Comparison of ENCODE assay signal across 8 cellular contexts in the genomic region with DNA sequence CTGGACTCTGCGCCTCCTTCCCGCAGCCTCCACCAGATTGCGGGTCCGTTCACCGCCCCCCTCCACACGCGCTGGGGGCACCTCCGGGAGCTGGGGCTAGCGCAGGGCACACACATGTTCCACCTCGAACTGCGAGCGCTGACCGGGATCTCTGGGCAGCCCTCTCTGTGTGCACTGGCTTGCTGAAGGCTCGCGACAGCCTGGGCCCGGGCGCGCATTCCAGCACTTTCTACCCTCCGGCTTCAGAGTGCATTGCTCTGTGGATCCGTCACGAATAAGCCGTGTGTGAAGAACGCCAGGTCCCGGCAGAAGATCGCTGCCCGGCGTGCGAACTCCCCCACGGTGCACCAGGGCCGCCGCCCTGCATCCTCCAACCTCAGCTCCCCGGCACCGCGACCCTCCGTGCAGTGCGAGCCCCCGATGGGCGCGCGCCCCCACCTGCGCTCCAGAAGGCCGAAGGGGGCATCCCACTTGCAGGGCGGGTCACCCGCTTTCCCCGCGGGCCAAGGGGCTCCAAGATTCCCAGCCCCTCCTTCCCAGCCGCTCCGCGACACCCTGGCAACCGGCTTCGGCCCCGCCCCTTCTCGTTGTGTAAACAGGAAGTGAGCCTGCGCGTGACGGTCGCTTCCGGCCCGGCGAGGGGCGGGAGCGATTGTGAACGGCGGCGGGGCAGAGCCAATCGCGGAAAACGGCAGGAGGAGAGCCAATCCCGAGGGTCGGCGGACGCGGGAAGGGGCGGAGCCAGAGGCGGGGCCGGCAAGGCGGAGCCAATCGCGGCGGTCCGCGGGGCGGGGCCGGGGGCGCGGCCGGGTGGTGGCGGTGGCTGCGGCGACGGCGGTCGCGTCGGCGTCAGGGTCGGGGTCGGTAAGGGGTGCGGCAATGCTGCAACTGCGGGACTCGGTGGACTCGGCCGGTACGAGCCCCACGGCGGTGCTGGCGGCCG. TPM values are rescaled to one million over a fixed set of nuclear protein-coding genes. Genes with fewer than 3 reads are reported as not detected.
DNase-seq lines count a peak whose midpoint lies in the region; ATAC-seq, FAIRE-seq and TF ChIP-seq lines count a peak whose summit lies in the region.

A gene (plus strand): TSS at position 822 of the 943 bp plus-strand sequence. CDS start 58 bp downstream, at position 880.

- BruUV-seq in mammary epithelial cell (replicated peaks; lab: Mats Ljungman, UMichigan), result no TSS peak

- TF ChIP-seq CTCF in AG04449 (IDR thresholded peaks at IDR 0.05; ENCODE audit: insufficient read depth, low read length, missing control alignments), result no peak
- TF ChIP-seq CTCF in WI38 (IDR thresholded peaks at IDR 0.05; ENCODE audit: low read depth, low read length), result no peak
- TF ChIP-seq CTCF in mammary epithelial cell (conservative IDR thresholded peaks at IDR 0.05 in 1 of 2, IDR thresholded peaks at IDR 0.05 in 1 of 2; ENCODE audit: extremely low read depth in 1 of 2, insufficient read depth in 1 of 2, low read depth in 1 of 2, low read length in 2 of 2), result no peak

- POLR2A ChIA-PET in AG04449 (lab: Yijun Ruan, JAX), result interaction anchor here (0.6 kb wide), 1 partner anchor 517 kb away, joined by 3 read pairs; no protein-coding TSS in a partner anchor

- H3K27me3 ChIP-seq in mammary epithelial cell (ENCODE audit: insufficient read depth, low read length), result no peaks in the 10 kb centered on the region
- no peaks in the 10 kb centered on the region for H3K27me3 ChIP-seq in small intestine (ENCODE audit: control insufficient read depth in 2 of 2, insufficient read depth in 2 of 2, low read length in 2 of 2)

- dilution Hi-C loops in mammary epithelial cell (cut with HindIII; ENCODE audit: low sequenced_read_pairs), result loop anchor here (5.0 kb wide), 2 partner anchors 118 to 148 kb away; a partner anchor contains a TSS

- 3% methylated on average over 7 of the region's 108 CpGs for WGBS in mammary epithelial cell (ENCODE audit: low coverage, missing lambda C conversion rate)
- 0 to 1% (median 0%) methylated on average over 80 to 108 of the region's 108 CpGs for WGBS in small intestine, 3 donors

- H3K4me3 ChIP-seq in AG04449 (ENCODE audit: low read depth, low read length) (peak within 1 kb of the TSS; percentile 94), WI38 (ENCODE audit: low read depth, low read length) (peak within 1 kb of the TSS; percentile 89), mammary epithelial cell (replicated peaks in 1 of 3; ENCODE audit: insufficient read depth in 1 of 3, low read depth in 2 of 3, low read length in 3 of 3) (peak within 1 kb of the TSS; percentile 75 to 100 (median 77)), small intestine (ENCODE audit: low read depth in 1 of 2, low read length in 2 of 2) (peak within 1 kb of the TSS; percentile 75)

- H4K20me1 ChIP-seq in mammary epithelial cell (ENCODE audit: insufficient read depth, low read length), result no peaks in the 10 kb centered on the region

- no peak for FAIRE-seq in small intestine (lab: Jason Lieb, UNC)

- no peaks in the 10 kb centered on the region for H3K9me3 ChIP-seq in mammary epithelial cell (replicated peaks; ENCODE audit: insufficient read depth, low read length)
- no peaks in the 10 kb centered on the region for H3K9me3 ChIP-seq in small intestine (ENCODE audit: control insufficient read depth, low read depth)

- H3K4me1 ChIP-seq in mammary epithelial cell (ENCODE audit: insufficient read depth, low read length) (peaks cover 18% of the 10 kb centered on the region), small intestine (ENCODE audit: control insufficient read depth in 2 of 2, insufficient read depth in 1 of 2, low read depth in 1 of 2, low read length in 1 of 2) (peaks cover 2 to 10% of the 10 kb centered on the region in 2 donors)

- H3K36me3 ChIP-seq in mammary epithelial cell (ENCODE audit: insufficient read depth, low read length), result peaks cover 4% of the 10 kb centered on the region
- H3K36me3 ChIP-seq in small intestine (ENCODE audit: control insufficient read depth in 2 of 2, insufficient read depth in 2 of 2, low read length in 2 of 2), result peaks cover 5 to 19% of the 10 kb centered on the region in 2 donors

- H3K4me2 ChIP-seq in mammary epithelial cell (ENCODE audit: insufficient read depth, low read depth, low read length), result peak within 1 kb of the TSS; percentile 100

- CTCF ChIA-PET in AG04449 (lab: Yijun Ruan, JAX) (interaction anchor here (0.6 to 6.4 kb wide), 9 partner anchors 16 to 172 kb away, joined by 3 to 166 read pairs (median 6); no protein-coding TSS in a partner anchor), mammary epithelial cell (lab: Charles Lee; ENCODE audit: low non-redundant PET) (no interaction called here)

- intact Hi-C loops in mammary epithelial cell (cut with micrococcal nuclease), result loop anchor here (1.0 kb wide), 1 partner anchor 100 kb away; no protein-coding TSS in a partner anchor

- H3K79me2 ChIP-seq in mammary epithelial cell (ENCODE audit: insufficient read depth, low read length), result peaks cover 6% of the 10 kb centered on the region

- in situ Hi-C loops in mammary epithelial cell (cut with MboI; ENCODE audit: low sequenced_read_pairs in 2 of 2), result loop anchor here (5.0 to 10.0 kb wide), 4 partner anchors 90 to 170 kb away; a partner anchor contains a TSS

- DNase-seq in AG04449 (ENCODE audit: low read depth, low spot score), result peak; percentile 34
- DNase-seq in NCI-H2227 treated with DMSO at 0.1 percent for 48 hours (lab: John Stamatoyannopoulos, UW), result peak; percentile 96
- peak; percentile 94 for DNase-seq in mammary epithelial cell
- peak; percentile 100 for DNase-seq in iPS-NIHi11 (ENCODE audit: low spot score)
- DNase-seq in small intestine, result peak; percentile 98

- peak within 1 kb of the TSS; percentile 94 for H2AFZ ChIP-seq in mammary epithelial cell (ENCODE audit: low read depth, low read length)

- no peak within 1 kb of the TSS for H3K27ac ChIP-seq in mammary epithelial cell (ENCODE audit: insufficient read depth, low read depth, low read length)
- peak within 1 kb of the TSS; percentile 95 for H3K27ac ChIP-seq in small intestine (ENCODE audit: low read depth in 1 of 2, low read length in 1 of 2)

- ATAC-seq in GM18907 (IDR thresholded peaks at IDR 0.05; ENCODE audit: unreplicated experiment), result peak; percentile 92
- ATAC-seq in HG03139 (IDR thresholded peaks at IDR 0.05; ENCODE audit: unreplicated experiment), result peak; percentile 92

- peak within 1 kb of the TSS; percentile 60 for H3K9ac ChIP-seq in mammary epithelial cell (ENCODE audit: insufficient read depth, low read length)

RNA-seq across cellular contexts. Expression of the gene that starts here (rescaled TPM):
- total RNA-seq in mammary epithelial cell, result 10 to 100 TPM; 44.2 to 48.6 TPM
- polyA plus RNA-seq in mammary epithelial cell (57.0 TPM), small intestine (10 to 100 TPM; 41.2 to 97.7 (median 86.2) TPM)
- 57.2 TPM for polyA minus RNA-seq in mammary epithelial cell

Comparison
In these comparisons a context has a peak if more than half of its experiments do, and no peak if none do; other contexts are left out.
1. DNase-seq: peak in every context shown above with its lines; median percentile 100 in iPS-NIHi11; 98 in small intestine; 96 in NCI-H2227 treated with DMSO at 0.1 percent for 48 hours; 94 in mammary epithelial cell; 34 in AG04449.